Comparison of ENCODE assay signal across 14 cellular contexts in the genomic region with DNA sequence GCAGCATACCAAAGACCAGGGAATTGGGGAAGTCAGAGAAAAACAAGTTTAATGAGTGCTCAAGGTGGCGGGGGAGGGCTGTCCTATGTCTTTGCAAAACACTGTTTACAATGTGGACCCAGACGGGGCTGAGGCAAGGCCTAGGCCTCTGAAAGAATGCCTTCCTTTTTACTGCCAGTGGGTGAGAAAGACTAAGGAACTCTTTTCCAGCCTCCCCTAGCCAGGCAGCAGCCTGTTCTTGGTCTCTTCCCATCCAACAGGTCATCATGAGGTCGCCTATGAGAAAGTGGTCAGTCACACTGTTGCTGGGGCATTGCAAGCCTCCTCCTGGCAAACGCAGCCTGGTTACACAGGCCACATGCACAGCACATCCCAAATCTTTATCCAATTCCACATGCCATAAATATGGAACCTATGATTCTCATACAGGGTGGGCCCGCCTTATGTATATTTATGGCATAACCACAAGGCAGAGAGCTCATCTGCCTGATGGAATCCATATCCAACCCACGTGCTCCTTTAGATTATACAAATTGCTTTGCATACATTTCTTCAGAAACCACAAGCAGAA. TPM values are rescaled to one million over a fixed set of nuclear protein-coding genes. Genes with fewer than 3 reads are reported as not detected.
DNase-seq lines count a peak whose midpoint lies in the region; TF ChIP-seq lines count a peak whose summit lies in the region.
"Had no signal": no experiment of that assay in that cellular context is flagged by ENCODE, and none has a peak within 500 bp of the region (broad histone marks: within the 10 kb centered on the region; RNA-seq: fewer than 3 reads in every experiment).

No MANE protein-coding gene starts in this region.

- in situ Hi-C loops in KBM-7 (cut with MboI; ENCODE audit: low pct_unique_long_range_greater_than_20kb, low sequenced_read_pairs), result no loop called here

- no peaks in the 10 kb centered on the region for H3K27me3 ChIP-seq in A673 (replicated peaks; ENCODE audit: insufficient read depth, low read depth, low read length, poor library complexity)
- H3K27me3 ChIP-seq: breast epithelium had no signal

- no TSS peak for BruUV-seq in A673 (replicated peaks; lab: Mats Ljungman, UMichigan)

- no peak overlapping the region for H3K27ac ChIP-seq in A673 (ENCODE audit: low read depth, low read length, poor library complexity, severe bottlenecking)
- H3K27ac ChIP-seq: breast epithelium had no signal

- peaks cover 19% of the 10 kb centered on the region for H3K4me1 ChIP-seq in A673 (ENCODE audit: insufficient read depth, low read length, poor library complexity, severe bottlenecking)

- no peak for TF ChIP-seq CTCF in AG10803 (conservative IDR thresholded peaks at IDR 0.05; ENCODE audit: low read length)
- no peak for TF ChIP-seq CTCF in choroid plexus epithelial cell (conservative IDR thresholded peaks at IDR 0.05; ENCODE audit: low read depth, low read length)
- TF ChIP-seq CTCF in nephron (IDR thresholded peaks at IDR 0.05; ENCODE audit: unreplicated experiment in 3 of 3), result no peak
- no peak for TF ChIP-seq CTCF in A673 (conservative IDR thresholded peaks at IDR 0.05; ENCODE audit: low read depth, low read length)

- peaks cover 5% of the 10 kb centered on the region for H3K27me3 Mint-ChIP-seq in nephron (ENCODE audit: low read depth)
- H3K27me3 Mint-ChIP-seq: B cell had no signal

- H3K4me3 Mint-ChIP-seq in nephron, result no peak overlapping the region
- H3K4me3 Mint-ChIP-seq: B cell; stimulated activated naive CD8-positive, alpha-beta T cell treated with anti-CD3 and anti-CD28 coated beads, Interleukin-15, amount 100 ng/mL, for 72 hours had no signal

- DNase-seq in AG10803 (ENCODE audit: low read depth), result peak; percentile 65
- peak; percentile 66 for DNase-seq in KBM-7
- DNase-seq in choroid plexus epithelial cell (ENCODE audit: low read depth), result peak; percentile 65
- no peak for DNase-seq in A673 (ENCODE audit: low spot score)
- DNase-seq in HuH-7 (ENCODE audit: low spot score), result no peak
- DNase-seq in cerebellar nuclear complex (lab: John Stamatoyannopoulos, UW), result no peak
- no peak for DNase-seq in GOT3 (lab: John Stamatoyannopoulos, UW)
- DNase-seq: activated T-cell treated with anti-CD3 and anti-CD28 coated beads for 4 hours; occipital lobe; stimulated activated naive CD8-positive, alpha-beta T cell treated with anti-CD3 and anti-CD28 coated beads, Interleukin-15, amount 100 ng/mL, for 72 hours; WERI-Rb-1 had no signal

- H3K9me3 Mint-ChIP-seq in nephron, result no peaks in the 10 kb centered on the region
- H3K9me3 Mint-ChIP-seq: stimulated activated naive CD8-positive, alpha-beta T cell treated with anti-CD3 and anti-CD28 coated beads, Interleukin-15, amount 100 ng/mL, for 72 hours had no signal

- CTCF ChIA-PET in A673 (lab: Charles Lee), result no interaction called here

- peaks cover 59% of the 10 kb centered on the region for H3K36me3 Mint-ChIP-seq in nephron (ENCODE audit: low read depth)

- intact Hi-C loops in A673 (cut with micrococcal nuclease; ENCODE audit: unreplicated experiment), result no loop called here

- no peaks in the 10 kb centered on the region for H3K36me3 ChIP-seq in A673 (ENCODE audit: insufficient read depth, low read length, poor library complexity, severe bottlenecking)
- H3K36me3 ChIP-seq: breast epithelium had no signal

- H3K4me1 Mint-ChIP-seq in nephron, result peaks cover 68% of the 10 kb centered on the region
- H3K4me1 Mint-ChIP-seq: stimulated activated naive CD8-positive, alpha-beta T cell treated with anti-CD3 and anti-CD28 coated beads, Interleukin-15, amount 100 ng/mL, for 72 hours had no signal

- H3K4me3 ChIP-seq in AG10803 (ENCODE audit: low read length) (no peak overlapping the region), choroid plexus epithelial cell (ENCODE audit: low read depth, low read length) (no peak overlapping the region), A673 (ENCODE audit: low read depth, low read length, poor library complexity, severe bottlenecking) (no peak overlapping the region)
- H3K4me3 ChIP-seq: breast epithelium had no signal

- H3K9me3 ChIP-seq in A673 (ENCODE audit: low read depth, low read length, poor library complexity, severe bottlenecking), result no peaks in the 10 kb centered on the region
- H3K9me3 ChIP-seq: breast epithelium had no signal

- POLR2A ChIA-PET in A673 (lab: Charles Lee; ENCODE audit: low non-redundant PET), result no interaction called here

- H3K27ac Mint-ChIP-seq in nephron, result peak overlapping the region; percentile 54 to 94 (median 73)
- H3K27ac Mint-ChIP-seq: B cell had no signal

RNA-seq across cellular contexts. Expression of gene NRP2, which starts 48.5 kb away (rescaled TPM):
- total RNA-seq in A673 (2021), result 4.0 and 7.7 TPM in 2 replicates

Comparison
In these comparisons a context has a peak if more than half of its experiments do, and no peak if none do; other contexts are left out.
1. DNase-seq: peak in AG10803 (single experiment), KBM-7 (single experiment) and choroid plexus epithelial cell (single experiment); none in A673 (single experiment), HuH-7 (single experiment), cerebellar nuclear complex (0 of 2) and GOT3 (single experiment).